ENCODE assay signal across 8 cellular contexts in genomic region chr4:2417765-2418651, GRCh38.
DNase-seq lines count a peak whose midpoint lies in the region; ATAC-seq and TF ChIP-seq lines count a peak whose summit lies in the region.

Gene ZFYVE28, minus strand, starts transcription at chr4:2418645. Its CDS starts 322 bp downstream, at chr4:2418323.

- H3K4me3 Mint-ChIP-seq in activated naive CD8-positive, alpha-beta T cell treated with anti-CD3 and anti-CD28 coated beads, Interleukin-2, amount 50 U/mL, for 24 hours = peak within 1 kb of the TSS; percentile 78
- H3K4me3 Mint-ChIP-seq in stimulated activated memory B cell treated with anti-CD40 and anti-IgM and Interleukin-4, amounts not matched to agents 10 μg/mL and 1 μg/mL and 100 μg/mL, for 72 hours = peak within 1 kb of the TSS; percentile 90

- no peaks in the 10 kb centered on the region for H3K9me3 Mint-ChIP-seq in activated naive CD8-positive, alpha-beta T cell treated with anti-CD3 and anti-CD28 coated beads, Interleukin-2, amount 50 U/mL, for 24 hours
- no peaks in the 10 kb centered on the region for H3K9me3 Mint-ChIP-seq in stimulated activated memory B cell treated with anti-CD40 and anti-IgM and Interleukin-4, amounts not matched to agents 10 μg/mL and 1 μg/mL and 100 μg/mL, for 72 hours

- no peak for TF ChIP-seq RAD21 in Ishikawa (IDR thresholded peaks at IDR 0.05; ENCODE audit: low read depth)

- H3K27me3 Mint-ChIP-seq in activated naive CD8-positive, alpha-beta T cell treated with anti-CD3 and anti-CD28 coated beads, Interleukin-2, amount 50 U/mL, for 24 hours = peaks cover 57% of the 10 kb centered on the region
- peaks cover 65% of the 10 kb centered on the region for H3K27me3 Mint-ChIP-seq in stimulated activated memory B cell treated with anti-CD40 and anti-IgM and Interleukin-4, amounts not matched to agents 10 μg/mL and 1 μg/mL and 100 μg/mL, for 72 hours

- peak; percentile 67 for DNase-seq in activated CD8-positive, alpha-beta memory T cell treated with anti-CD3 and anti-CD28 coated beads for 24 hours
- DNase-seq in activated CD8-positive, alpha-beta memory T cell treated with anti-CD3 and anti-CD28 coated beads, Interleukin-2, amount 50 U/mL, for 4 hours = no peak
- peak; percentile 27 for DNase-seq in activated naive CD8-positive, alpha-beta T cell treated with anti-CD3 and anti-CD28 coated beads, Interleukin-2, amount 50 U/mL, for 24 hours
- DNase-seq in iris pigment epithelial cell (ENCODE audit: low read depth) = peak; percentile 25
- no peak for DNase-seq in DMS153 treated with DMSO at 0.1 percent for 48 hours (lab: John Stamatoyannopoulos, UW; ENCODE audit: unreplicated experiment)

- TF ChIP-seq EP300 in Ishikawa (IDR thresholded peaks at IDR 0.05; ENCODE audit: borderline replicate concordance) = no peak

- peaks cover 48% of the 10 kb centered on the region for H3K4me1 Mint-ChIP-seq in activated naive CD8-positive, alpha-beta T cell treated with anti-CD3 and anti-CD28 coated beads, Interleukin-2, amount 50 U/mL, for 24 hours
- peaks cover 45% of the 10 kb centered on the region for H3K4me1 Mint-ChIP-seq in stimulated activated memory B cell treated with anti-CD40 and anti-IgM and Interleukin-4, amounts not matched to agents 10 μg/mL and 1 μg/mL and 100 μg/mL, for 72 hours

- no peaks in the 10 kb centered on the region for H3K36me3 Mint-ChIP-seq in activated naive CD8-positive, alpha-beta T cell treated with anti-CD3 and anti-CD28 coated beads, Interleukin-2, amount 50 U/mL, for 24 hours (ENCODE audit: low read depth)
- no peaks in the 10 kb centered on the region for H3K36me3 Mint-ChIP-seq in stimulated activated memory B cell treated with anti-CD40 and anti-IgM and Interleukin-4, amounts not matched to agents 10 μg/mL and 1 μg/mL and 100 μg/mL, for 72 hours

- H3K27ac Mint-ChIP-seq in activated naive CD8-positive, alpha-beta T cell treated with anti-CD3 and anti-CD28 coated beads, Interleukin-2, amount 50 U/mL, for 24 hours = peak within 1 kb of the TSS; percentile 37
- peak within 1 kb of the TSS; percentile 67 for H3K27ac Mint-ChIP-seq in stimulated activated memory B cell treated with anti-CD40 and anti-IgM and Interleukin-4, amounts not matched to agents 10 μg/mL and 1 μg/mL and 100 μg/mL, for 72 hours

- no peak for ATAC-seq in activated naive CD8-positive, alpha-beta T cell treated with anti-CD3 and anti-CD28 coated beads, Interleukin-2, amount 50 U/mL, for 24 hours
- no peak for ATAC-seq in stimulated activated memory B cell treated with anti-CD40 and anti-IgM and Interleukin-4, amounts not matched to agents 10 μg/mL and 1 μg/mL and 100 μg/mL, for 72 hours
- no peak for ATAC-seq in GM18907 (IDR thresholded peaks at IDR 0.05; ENCODE audit: unreplicated experiment)

TF ChIP-seq in Ishikawa, 13 proteins besides CTCF, POLR2A, EP300 and RAD21:
- TF ChIP-seq CEBPB (IDR thresholded peaks at IDR 0.05) (no peak), ZBTB7A (IDR thresholded peaks at IDR 0.05; ENCODE audit: low read depth) (peak; percentile 2; the same call in 1 of the 2 replicates)
TF ChIP-seq in Ishikawa: peak in this region for 1.

Comparison
In these comparisons a context has a peak if more than half of its experiments do, and no peak if none do; other contexts are left out.
1. DNase-seq: peak in activated CD8-positive, alpha-beta memory T cell treated with anti-CD3 and anti-CD28 coated beads for 24 hours (single experiment), activated naive CD8-positive, alpha-beta T cell treated with anti-CD3 and anti-CD28 coated beads, Interleukin-2, amount 50 U/mL, for 24 hours (single experiment) and iris pigment epithelial cell (single experiment); none in activated CD8-positive, alpha-beta memory T cell treated with anti-CD3 and anti-CD28 coated beads, Interleukin-2, amount 50 U/mL, for 4 hours (single experiment) and DMS153 treated with DMSO at 0.1 percent for 48 hours (single experiment).